In the genomic region with DNA sequence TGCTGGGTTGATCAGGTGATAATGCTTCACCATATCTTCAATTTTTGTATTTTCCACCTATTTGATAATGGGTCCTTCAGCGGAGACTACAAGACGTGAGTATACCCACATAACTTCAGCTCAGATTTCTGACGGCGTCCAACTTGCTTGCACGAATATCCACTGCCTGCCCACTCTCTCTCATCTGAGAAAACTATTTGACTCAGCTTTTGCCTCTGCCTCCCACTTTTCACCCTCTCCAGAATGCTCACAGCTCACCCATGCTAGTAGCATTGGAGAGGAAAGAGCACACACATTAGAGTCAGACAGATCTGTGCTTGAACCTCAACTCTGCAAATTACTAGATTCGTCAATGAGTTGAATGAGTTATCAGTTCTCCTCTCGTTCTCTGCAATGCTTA, we compare ENCODE assay signal across 17 cellular contexts.
DNase-seq lines count a peak whose midpoint lies in the region; ATAC-seq, FAIRE-seq and TF ChIP-seq lines count a peak whose summit lies in the region.
"Had no signal": no experiment of that assay in that cellular context is flagged by ENCODE, and none has a peak within 500 bp of the region (broad histone marks: within the 10 kb centered on the region; RNA-seq: fewer than 3 reads in every experiment).

No MANE protein-coding gene starts in this region.

- 75 to 86% (median 84%) methylated on average over 7 of the region's 7 CpGs for WGBS in spleen, 5 donors

- H4K20me1 ChIP-seq in DND-41 (ENCODE audit: insufficient read depth, low read length) (peaks cover 9% of the 10 kb centered on the region; the same call in 1 of the 2 replicates), OCI-LY3 (ENCODE audit: insufficient read depth, low read length) (peaks cover 25% of the 10 kb centered on the region; the same call in 1 of the 2 replicates)

- H3K9me3 ChIP-seq in DND-41 (ENCODE audit: insufficient read depth, low read length, severe bottlenecking) (no peaks in the 10 kb centered on the region), OCI-LY3 (ENCODE audit: insufficient read depth, low read length) (no peaks in the 10 kb centered on the region), spleen (no peaks in the 10 kb centered on the region)
- no peaks in the 10 kb centered on the region for H3K9me3 ChIP-seq in effector memory CD4-positive, alpha-beta T cell (ENCODE audit: control insufficient read depth, low read length)
- H3K9me3 ChIP-seq: lower lobe of right lung, ovary, upper lobe of right lung had no signal

- DNase-seq in DND-41 (no peak), GM19239 (ENCODE audit: insufficient read length, low spot score) (no peak), spleen (no peak), NCI-H226 (no peak), NCI-H1694 treated with DMSO at 0.1 percent for 48 hours (lab: John Stamatoyannopoulos, UW) (no peak), SW480 (ENCODE audit: low spot score) (no peak)
- DNase-seq in effector memory CD4-positive, alpha-beta T cell: no peak
- DNase-seq: COR-L47, head of caudate nucleus, lower lobe of right lung, NCI-H2029 treated with DMSO at 0.1 percent for 48 hours, ovary, upper lobe of right lung had no signal

- no peak for ATAC-seq in DND-41 (ENCODE audit: insufficient read depth, low read depth)
- ATAC-seq: lower lobe of right lung, upper lobe of right lung had no signal

- H3K4me1 ChIP-seq in DND-41 (ENCODE audit: insufficient read depth, low read length) (peaks cover 47% of the 10 kb centered on the region), OCI-LY3 (ENCODE audit: low read length) (peaks cover 98% of the 10 kb centered on the region), spleen (peaks cover 6 to 98% (median 61%) of the 10 kb centered on the region in 6 donors)
- H3K4me1 ChIP-seq in effector memory CD4-positive, alpha-beta T cell (ENCODE audit: control insufficient read depth, insufficient read depth, low read length, poor library complexity, severe bottlenecking): peaks cover 68% of the 10 kb centered on the region

- H3K9ac ChIP-seq in DND-41 (ENCODE audit: low read depth, low read length): no peak overlapping the region
- H3K9ac ChIP-seq in OCI-LY3 (ENCODE audit: low read length): peak overlapping the region; percentile 8; the same call in 1 of the 2 replicates

- intact Hi-C loops in spleen (cut with DNase I; ENCODE audit: low total_unique reads): no loop called here

- H3K36me3 ChIP-seq in DND-41 (ENCODE audit: insufficient read depth, low read length) (peaks cover 22% of the 10 kb centered on the region), OCI-LY3 (replicated peaks; ENCODE audit: low read depth, low read length) (peaks cover 37% of the 10 kb centered on the region), spleen (peaks cover 0 to 13% (median 0%) of the 10 kb centered on the region in 6 donors)
- H3K36me3 ChIP-seq in effector memory CD4-positive, alpha-beta T cell (ENCODE audit: control insufficient read depth, insufficient read depth, low read length): peaks cover 11% of the 10 kb centered on the region
- H3K36me3 ChIP-seq: lower lobe of right lung, ovary, upper lobe of right lung had no signal

- TF ChIP-seq POLR2A in spleen (IDR thresholded peaks at IDR 0.05): no peak

- peaks cover 91% of the 10 kb centered on the region for H3K79me2 ChIP-seq in DND-41 (ENCODE audit: insufficient read depth, low read length)
- peaks cover 98% of the 10 kb centered on the region for H3K79me2 ChIP-seq in OCI-LY3 (ENCODE audit: low read length)

- H3K27ac ChIP-seq in DND-41 (ENCODE audit: low read length) (peak overlapping the region; percentile 58), OCI-LY3 (ENCODE audit: low read length) (peak overlapping the region; percentile 11; the same call in 1 of the 2 replicates), spleen (peak overlapping the region in 4 of 8 donors; percentile 3 to 94 (median 24))
- H3K27ac ChIP-seq in effector memory CD4-positive, alpha-beta T cell (ENCODE audit: insufficient read depth, low read length, poor library complexity, severe bottlenecking): peak overlapping the region; percentile 51
- H3K27ac ChIP-seq: lower lobe of right lung, ovary, RWPE1, upper lobe of right lung, VCaP had no signal

- H3K4me2 ChIP-seq in DND-41 (ENCODE audit: insufficient read depth, low read length): no peak overlapping the region
- peak overlapping the region; percentile 87 for H3K4me2 ChIP-seq in OCI-LY3 (ENCODE audit: low read length)

- H3K27me3 ChIP-seq in DND-41 (ENCODE audit: insufficient read depth, low read length, poor library complexity) (no peaks in the 10 kb centered on the region), OCI-LY3 (ENCODE audit: low read depth, low read length) (no peaks in the 10 kb centered on the region), spleen (replicated peaks in 1 of 7) (no peaks in the 10 kb centered on the region)
- no peaks in the 10 kb centered on the region for H3K27me3 ChIP-seq in effector memory CD4-positive, alpha-beta T cell (replicated peaks; ENCODE audit: control insufficient read depth, insufficient read depth, low read length, poor library complexity, severe bottlenecking)
- H3K27me3 ChIP-seq: ovary, upper lobe of right lung had no signal

- FAIRE-seq in GM19239 (lab: Jason Lieb, UNC): peak; percentile 90
- FAIRE-seq: endometrium had no signal

- TF ChIP-seq CTCF in DND-41 (IDR thresholded peaks at IDR 0.05; ENCODE audit: borderline replicate concordance, extremely low read depth, low read length, poor library complexity, severe bottlenecking): no peak
- TF ChIP-seq CTCF in OCI-LY3 (IDR thresholded peaks at IDR 0.05; ENCODE audit: low read depth, low read length): no peak
- no peak for TF ChIP-seq CTCF in spleen (IDR thresholded peaks at IDR 0.05 in 8 of 11, conservative IDR thresholded peaks at IDR 0.05 in 3 of 11)

- no peak overlapping the region for H2AFZ ChIP-seq in DND-41 (ENCODE audit: low read depth, low read length)
- H2AFZ ChIP-seq in OCI-LY3 (ENCODE audit: low read depth, low read length): no peak overlapping the region

- H3K4me3 ChIP-seq in DND-41 (ENCODE audit: low read depth in 1 of 2, low read length in 2 of 2) (no peak overlapping the region), OCI-LY3 (ENCODE audit: low read length) (peak overlapping the region; percentile 0; the same call in 1 of the 2 replicates), spleen (no peak overlapping the region)
- H3K4me3 ChIP-seq in effector memory CD4-positive, alpha-beta T cell (ENCODE audit: insufficient read depth, low read depth, low read length, poor library complexity, severe bottlenecking): peak overlapping the region; percentile 7
- H3K4me3 ChIP-seq: lower lobe of right lung, ovary, upper lobe of right lung had no signal

Comparison
In these comparisons a context has a peak if more than half of its experiments do, and no peak if none do; other contexts are left out.
1. H3K4me3 ChIP-seq: peak in OCI-LY3 (single experiment) and effector memory CD4-positive, alpha-beta T cell (single experiment); none in DND-41 (0 of 2) and spleen (0 of 8).